ENCODE assay signal across 28 cellular contexts in genomic region chr9:27429917-27430316, GRCh38.
DNase-seq lines count a peak whose midpoint lies in the region; ATAC-seq and TF ChIP-seq lines count a peak whose summit lies in the region.
"Had no signal": no experiment of that assay in that cellular context is flagged by ENCODE, and none has a peak within 500 bp of the region (broad histone marks: within the 10 kb centered on the region; RNA-seq: fewer than 3 reads in every experiment).

No MANE protein-coding gene starts in this region.

- DNase-seq in WTC11 (ENCODE audit: low spot score) (no peak), ovary (no peak), vagina (ENCODE audit: extremely low spot score in 2 of 2) (no peak)
- DNase-seq in activated effector memory CD4-positive, alpha-beta T cell treated with anti-CD3 and anti-CD28 coated beads, Interleukin-2, amount 50 U/mL, for 16 hours = no peak
- DNase-seq: activated gamma-delta T cell treated with Interleukin-2 at 50 U/mL for 16 hours; body of pancreas; effector memory CD8-positive, alpha-beta T cell; erythroblast; foreskin fibroblast; heart right ventricle; KBM-7; mesenchymal stem cell; MG63; naive B cell; NCI-H1417; NCI-H2081; NCI-H446; psoas muscle; RPMI8226; sigmoid colon; stimulated activated CD4-positive, alpha-beta T cell treated with anti-CD3 and anti-CD28 coated beads, Interleukin-4, amount 100 ng/mL, for 4 hours; stimulated activated naive B cell treated with anti-CD40 and anti-IgM and Interleukin-4, amounts not matched to agents 10 μg/mL and 1 μg/mL and 100 μg/mL, for 72 hours; T-helper 1 cell had no signal

- no peaks in the 10 kb centered on the region for H3K9me3 ChIP-seq in ovary
- no peaks in the 10 kb centered on the region for H3K9me3 ChIP-seq in vagina
- H3K9me3 ChIP-seq: body of pancreas, heart right ventricle, MG63, psoas muscle, sigmoid colon, thoracic aorta had no signal

- intact Hi-C loops in ovary (cut with DNase I) = loop anchor here in 1 of 4 donors (10.0 kb wide), 1 partner anchor 55 kb away; no protein-coding TSS in a partner anchor
- intact Hi-C loops in vagina (cut with DNase I) = no loop called here

- H3K27ac ChIP-seq in ovary = peak overlapping the region; percentile 16 to 56
- H3K27ac ChIP-seq in vagina = peak overlapping the region; percentile 68
- H3K27ac ChIP-seq: heart right ventricle, psoas muscle, thoracic aorta had no signal

- TF ChIP-seq CTCF in WTC11 (IDR thresholded peaks at IDR 0.05) = no peak
- no peak for TF ChIP-seq CTCF in ovary (IDR thresholded peaks at IDR 0.05)
- no peak for TF ChIP-seq CTCF in vagina (IDR thresholded peaks at IDR 0.05)

- H3K4me1 ChIP-seq in ovary (ENCODE audit: insufficient read depth) (peaks cover 44% of the 10 kb centered on the region), vagina (peaks cover 74% of the 10 kb centered on the region)

- H3K4me1 Mint-ChIP-seq in WTC11 = peaks cover 87% of the 10 kb centered on the region

- no peaks in the 10 kb centered on the region for H3K27me3 Mint-ChIP-seq in WTC11 (ENCODE audit: low read depth)
- H3K27me3 Mint-ChIP-seq: naive B cell; stimulated activated naive B cell treated with anti-CD40 and anti-IgM and Interleukin-4, amounts not matched to agents 10 μg/mL and 1 μg/mL and 100 μg/mL, for 72 hours had no signal

- 65 to 91% (median 88%) methylated on average over 4 of the region's 4 CpGs for WGBS in ovary, 3 donors

- H3K36me3 Mint-ChIP-seq in WTC11 = no peaks in the 10 kb centered on the region
- H3K36me3 Mint-ChIP-seq: naive B cell had no signal

- ATAC-seq in WTC11 (no peak), esophagus mucosa (peak; percentile 20), GM21367 (IDR thresholded peaks at IDR 0.05; ENCODE audit: unreplicated experiment) (no peak), HG03520 (IDR thresholded peaks at IDR 0.05; ENCODE audit: unreplicated experiment) (no peak)
- ATAC-seq: body of pancreas; effector memory CD8-positive, alpha-beta T cell; heart right ventricle; left lobe of liver; psoas muscle; stimulated activated naive B cell treated with anti-CD40 and anti-IgM and Interleukin-4, amounts not matched to agents 10 μg/mL and 1 μg/mL and 100 μg/mL, for 72 hours had no signal

- peak overlapping the region; percentile 62 for H3K27ac Mint-ChIP-seq in WTC11
- H3K27ac Mint-ChIP-seq: effector memory CD8-positive, alpha-beta T cell; stimulated activated naive B cell treated with anti-CD40 and anti-IgM and Interleukin-4, amounts not matched to agents 10 μg/mL and 1 μg/mL and 100 μg/mL, for 72 hours had no signal

- CTCF ChIA-PET in WTC11 (lab: Charles Lee) = interaction anchor here (2.2 kb wide), 1 partner anchor 97 kb away, joined by 5 read pairs; no protein-coding TSS in a partner anchor

- no peak overlapping the region for H3K4me3 ChIP-seq in ovary
- no peak overlapping the region for H3K4me3 ChIP-seq in vagina
- H3K4me3 ChIP-seq: body of pancreas, heart right ventricle, MG63, psoas muscle, sigmoid colon, thoracic aorta had no signal

- no peaks in the 10 kb centered on the region for H3K36me3 ChIP-seq in ovary
- H3K36me3 ChIP-seq in vagina = no peaks in the 10 kb centered on the region
- H3K36me3 ChIP-seq: heart right ventricle, MG63, sigmoid colon, thoracic aorta had no signal

- TF ChIP-seq POLR2A in ovary (IDR thresholded peaks at IDR 0.05) (no peak), vagina (IDR thresholded peaks at IDR 0.05) (no peak)

- H3K9me3 Mint-ChIP-seq in WTC11 = no peaks in the 10 kb centered on the region
- H3K9me3 Mint-ChIP-seq: effector memory CD8-positive, alpha-beta T cell; stimulated activated naive B cell treated with anti-CD40 and anti-IgM and Interleukin-4, amounts not matched to agents 10 μg/mL and 1 μg/mL and 100 μg/mL, for 72 hours had no signal

- H3K27me3 ChIP-seq in ovary (no peaks in the 10 kb centered on the region), vagina (no peaks in the 10 kb centered on the region)
- H3K27me3 ChIP-seq: body of pancreas, heart right ventricle, MG63, sigmoid colon had no signal

- no peak overlapping the region for H3K4me3 Mint-ChIP-seq in WTC11
- H3K4me3 Mint-ChIP-seq: effector memory CD8-positive, alpha-beta T cell; stimulated activated naive B cell treated with anti-CD40 and anti-IgM and Interleukin-4, amounts not matched to agents 10 μg/mL and 1 μg/mL and 100 μg/mL, for 72 hours had no signal

- TF ChIP-seq EP300 in ovary (IDR thresholded peaks at IDR 0.05) = no peak

- POLR2A ChIA-PET in WTC11 (lab: Charles Lee) = no interaction called here

TF ChIP-seq in WTC11, 78 proteins besides CTCF, POLR2A, EP300 and RAD21:
- TF ChIP-seq TEAD1 (CRISPR knock-in tag; IDR thresholded peaks at IDR 0.05) (no peak), SOX15 (CRISPR knock-in tag; IDR thresholded peaks at IDR 0.05) (no peak), SMAD3 (CRISPR knock-in tag; IDR thresholded peaks at IDR 0.05; ENCODE audit: borderline replicate concordance) (no peak), NR1H2 (CRISPR knock-in tag; IDR thresholded peaks at IDR 0.05) (no peak), ELF4 (CRISPR knock-in tag; IDR thresholded peaks at IDR 0.05; ENCODE audit: low read depth) (no peak), MAX (CRISPR knock-in tag; IDR thresholded peaks at IDR 0.05) (no peak), USF2 (CRISPR knock-in tag; IDR thresholded peaks at IDR 0.05) (no peak), NR2C2 (CRISPR knock-in tag; IDR thresholded peaks at IDR 0.05) (no peak), NFYB (CRISPR knock-in tag; conservative IDR thresholded peaks at IDR 0.05; ENCODE audit: low read depth) (no peak), CDX4 (CRISPR knock-in tag; IDR thresholded peaks at IDR 0.05; ENCODE audit: borderline replicate concordance) (no peak)
- TF ChIP-seq, protein P1, sequence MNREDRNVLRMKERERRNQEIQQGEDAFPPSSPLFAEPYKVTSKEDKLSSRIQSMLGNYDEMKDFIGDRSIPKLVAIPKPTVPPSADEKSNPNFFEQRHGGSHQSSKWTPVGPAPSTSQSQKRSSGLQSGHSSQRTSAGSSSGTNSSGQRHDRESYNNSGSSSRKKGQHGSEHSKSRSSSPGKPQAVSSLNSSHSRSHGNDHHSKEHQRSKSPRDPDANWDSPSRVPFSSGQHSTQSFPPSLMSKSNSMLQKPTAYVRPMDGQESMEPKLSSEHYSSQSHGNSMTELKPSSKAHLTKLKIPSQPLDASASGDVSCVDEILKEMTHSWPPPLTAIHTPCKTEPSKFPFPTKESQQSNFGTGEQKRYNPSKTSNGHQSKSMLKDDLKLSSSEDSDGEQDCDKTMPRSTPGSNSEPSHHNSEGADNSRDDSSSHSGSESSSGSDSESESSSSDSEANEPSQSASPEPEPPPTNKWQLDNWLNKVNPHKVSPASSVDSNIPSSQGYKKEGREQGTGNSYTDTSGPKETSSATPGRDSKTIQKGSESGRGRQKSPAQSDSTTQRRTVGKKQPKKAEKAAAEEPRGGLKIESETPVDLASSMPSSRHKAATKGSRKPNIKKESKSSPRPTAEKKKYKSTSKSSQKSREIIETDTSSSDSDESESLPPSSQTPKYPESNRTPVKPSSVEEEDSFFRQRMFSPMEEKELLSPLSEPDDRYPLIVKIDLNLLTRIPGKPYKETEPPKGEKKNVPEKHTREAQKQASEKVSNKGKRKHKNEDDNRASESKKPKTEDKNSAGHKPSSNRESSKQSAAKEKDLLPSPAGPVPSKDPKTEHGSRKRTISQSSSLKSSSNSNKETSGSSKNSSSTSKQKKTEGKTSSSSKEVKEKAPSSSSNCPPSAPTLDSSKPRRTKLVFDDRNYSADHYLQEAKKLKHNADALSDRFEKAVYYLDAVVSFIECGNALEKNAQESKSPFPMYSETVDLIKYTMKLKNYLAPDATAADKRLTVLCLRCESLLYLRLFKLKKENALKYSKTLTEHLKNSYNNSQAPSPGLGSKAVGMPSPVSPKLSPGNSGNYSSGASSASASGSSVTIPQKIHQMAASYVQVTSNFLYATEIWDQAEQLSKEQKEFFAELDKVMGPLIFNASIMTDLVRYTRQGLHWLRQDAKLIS (CRISPR knock-in tag; IDR thresholded peaks at IDR 0.05; ENCODE audit: borderline replicate concordance) = no peak
